In the genomic region with DNA sequence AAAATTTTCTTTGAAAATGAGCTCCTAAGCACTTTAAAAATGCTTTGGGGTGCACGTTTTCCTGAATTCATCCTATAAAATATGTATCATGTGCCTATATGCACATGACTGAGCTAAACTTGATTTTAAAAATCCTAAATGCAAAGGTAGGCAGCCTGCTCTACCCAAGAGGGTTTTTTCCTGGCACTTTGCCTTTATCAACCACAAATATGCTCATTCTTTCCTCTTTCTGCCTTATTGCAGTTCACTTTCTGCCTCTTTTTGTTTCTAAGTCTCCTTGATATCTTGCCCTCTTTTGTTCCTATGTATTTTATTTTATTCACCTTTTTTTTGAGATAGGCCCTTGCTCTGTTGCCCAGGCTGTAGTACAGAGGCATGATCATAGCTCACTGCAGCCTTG, we compare ENCODE assay signal across 27 cellular contexts.
DNase-seq lines count a peak whose midpoint lies in the region; FAIRE-seq and TF ChIP-seq lines count a peak whose summit lies in the region.
"Had no signal": no experiment of that assay in that cellular context is flagged by ENCODE, and none has a peak within 500 bp of the region (broad histone marks: within the 10 kb centered on the region; RNA-seq: fewer than 3 reads in every experiment).

No MANE protein-coding gene starts in this region.

- H4K20me1 ChIP-seq in mammary epithelial cell (ENCODE audit: insufficient read depth, low read length) (no peaks in the 10 kb centered on the region), astrocyte (ENCODE audit: insufficient read depth, low read length) (no peaks in the 10 kb centered on the region)

- TF ChIP-seq CTCF in MCF 10A (IDR thresholded peaks at IDR 0.05; ENCODE audit: unreplicated experiment): no peak
- TF ChIP-seq CTCF in mammary epithelial cell (conservative IDR thresholded peaks at IDR 0.05 in 1 of 2, IDR thresholded peaks at IDR 0.05 in 1 of 2; ENCODE audit: extremely low read depth in 1 of 2, insufficient read depth in 1 of 2, low read depth in 1 of 2, low read length in 2 of 2): no peak
- no peak for TF ChIP-seq CTCF in astrocyte (IDR thresholded peaks at IDR 0.05; ENCODE audit: insufficient read depth, low read depth, low read length)
- TF ChIP-seq CTCF in fibroblast of pulmonary artery (IDR thresholded peaks at IDR 0.05; ENCODE audit: low read length, missing control alignments): no peak

- no TSS peak for BruUV-seq in MCF 10A (replicated peaks; lab: Mats Ljungman, UMichigan)
- no TSS peak for BruUV-seq in mammary epithelial cell (replicated peaks; lab: Mats Ljungman, UMichigan)

- no peak overlapping the region for H2AFZ ChIP-seq in mammary epithelial cell (ENCODE audit: low read depth, low read length)
- H2AFZ ChIP-seq in astrocyte (ENCODE audit: low read depth, low read length): no peak overlapping the region

- H3K79me2 ChIP-seq in mammary epithelial cell (ENCODE audit: insufficient read depth, low read length) (no peaks in the 10 kb centered on the region), astrocyte (ENCODE audit: insufficient read depth, low read length) (no peaks in the 10 kb centered on the region)

- H3K4me2 ChIP-seq in mammary epithelial cell (ENCODE audit: insufficient read depth, low read depth, low read length) (no peak overlapping the region), astrocyte (ENCODE audit: low read length) (no peak overlapping the region)

- H3K27me3 Mint-ChIP-seq in MCF 10A (ENCODE audit: insufficient read depth, unreplicated experiment): no peaks in the 10 kb centered on the region
- H3K27me3 Mint-ChIP-seq in astrocyte (ENCODE audit: low read depth, unreplicated experiment): no peaks in the 10 kb centered on the region

- 11% methylated on average over 1 of the region's 1 CpG for WGBS in mammary epithelial cell (ENCODE audit: low coverage, missing lambda C conversion rate)

- H3K27ac Mint-ChIP-seq in MCF 10A (ENCODE audit: low read depth, unreplicated experiment) (peak overlapping the region; percentile 14), astrocyte (ENCODE audit: unreplicated experiment) (no peak overlapping the region)

- in situ Hi-C loops in mammary epithelial cell (cut with MboI; ENCODE audit: low sequenced_read_pairs in 2 of 2): no loop called here

- H3K9ac ChIP-seq in mammary epithelial cell (ENCODE audit: insufficient read depth, low read length) (no peak overlapping the region), astrocyte (ENCODE audit: low read length) (no peak overlapping the region)

- dilution Hi-C loops in mammary epithelial cell (cut with HindIII; ENCODE audit: low sequenced_read_pairs): no loop called here

- CTCF ChIA-PET in MCF 10A (lab: Yijun Ruan, JAX) (interaction anchor here (1.0 kb wide), 1 partner anchor 11 kb away, joined by 3 read pairs; no protein-coding TSS in a partner anchor), mammary epithelial cell (lab: Charles Lee; ENCODE audit: low non-redundant PET) (no interaction called here)

- H3K4me3 Mint-ChIP-seq in MCF 10A (ENCODE audit: unreplicated experiment) (no peak overlapping the region), astrocyte (ENCODE audit: unreplicated experiment) (no peak overlapping the region)

- no peak for FAIRE-seq in astrocyte (lab: Jason Lieb, UNC)
- FAIRE-seq: GM18507, H54, HTR-8/SVneo, K562 had no signal

- H3K9me3 Mint-ChIP-seq in MCF 10A (ENCODE audit: unreplicated experiment) (no peaks in the 10 kb centered on the region), astrocyte (ENCODE audit: unreplicated experiment) (no peaks in the 10 kb centered on the region)

- peak; percentile 5 for DNase-seq in MCF 10A (ENCODE audit: unreplicated experiment)
- no peak for DNase-seq in mammary epithelial cell
- DNase-seq in astrocyte (ENCODE audit: low read depth): peak; percentile 31
- DNase-seq in fibroblast of pulmonary artery (ENCODE audit: low read depth): peak; percentile 27
- no peak for DNase-seq in NCI-H82 (lab: John Stamatoyannopoulos, UW)
- no peak for DNase-seq in NAMALWA (ENCODE audit: low spot score)
- DNase-seq in stimulated activated naive CD4-positive, alpha-beta T cell (lab: John Stamatoyannopoulos, UW): no peak
- DNase-seq in NCI-H128 (lab: John Stamatoyannopoulos, UW; ENCODE audit: unreplicated experiment): no peak
- DNase-seq: 8988T, ACHN, DMS153, DND-41, Kasumi-1, MM.1S, NCI-H1048, NCI-H1417 treated with DMSO at 0.1 percent for 48 hours, NCI-H1694 treated with DMSO at 0.1 percent for 48 hours, NCI-H2081, NCI-H2227 treated with DMSO at 0.1 percent for 48 hours, NCI-H526 treated with DMSO at 0.1 percent for 48 hours, Right ventricle myocardium superior, RPMI8226 had no signal

- H3K36me3 ChIP-seq in mammary epithelial cell (ENCODE audit: insufficient read depth, low read length) (no peaks in the 10 kb centered on the region), astrocyte (ENCODE audit: insufficient read depth, low read length) (no peaks in the 10 kb centered on the region)
- H3K36me3 ChIP-seq: SJSA1 had no signal

- H3K36me3 Mint-ChIP-seq in MCF 10A (ENCODE audit: insufficient read depth, unreplicated experiment) (no peaks in the 10 kb centered on the region), astrocyte (ENCODE audit: low read depth, unreplicated experiment) (no peaks in the 10 kb centered on the region)

- H3K27ac ChIP-seq in mammary epithelial cell (ENCODE audit: insufficient read depth, low read depth, low read length) (no peak overlapping the region), astrocyte (ENCODE audit: low read depth, low read length) (no peak overlapping the region)
- H3K27ac ChIP-seq: SJSA1 had no signal

- POLR2A ChIA-PET in MCF 10A (lab: Yijun Ruan, JAX): interaction anchor here (0.6 kb wide), 1 partner anchor 100 kb away, joined by 3 read pairs; no protein-coding TSS in a partner anchor

- intact Hi-C loops in MCF 10A (cut with micrococcal nuclease): loop anchor here (1.0 kb wide), 1 partner anchor 442 kb away; no protein-coding TSS in a partner anchor
- intact Hi-C loops in mammary epithelial cell (cut with micrococcal nuclease): no loop called here

- peaks cover 5% of the 10 kb centered on the region for H3K4me1 Mint-ChIP-seq in MCF 10A (ENCODE audit: insufficient read depth, unreplicated experiment)
- peaks cover 3% of the 10 kb centered on the region for H3K4me1 Mint-ChIP-seq in astrocyte (ENCODE audit: low read depth, unreplicated experiment)

- H3K27me3 ChIP-seq in mammary epithelial cell (ENCODE audit: insufficient read depth, low read length): no peaks in the 10 kb centered on the region
- no peaks in the 10 kb centered on the region for H3K27me3 ChIP-seq in astrocyte (ENCODE audit: insufficient read depth, low read length)
- H3K27me3 ChIP-seq: SJSA1 had no signal

- peaks cover 4% of the 10 kb centered on the region for H3K4me1 ChIP-seq in mammary epithelial cell (ENCODE audit: insufficient read depth, low read length)
- H3K4me1 ChIP-seq in astrocyte (ENCODE audit: insufficient read depth, low read length): no peaks in the 10 kb centered on the region
- H3K4me1 ChIP-seq: SJSA1 had no signal

- H3K4me3 ChIP-seq in mammary epithelial cell (replicated peaks in 1 of 3; ENCODE audit: insufficient read depth in 1 of 3, low read depth in 2 of 3, low read length in 3 of 3) (no peak overlapping the region), astrocyte (ENCODE audit: insufficient read depth, low read depth, low read length) (no peak overlapping the region), fibroblast of pulmonary artery (replicated peaks; ENCODE audit: low read depth, low read length) (no peak overlapping the region)
- H3K4me3 ChIP-seq: K562, SJSA1 had no signal

- H3K9me3 ChIP-seq in mammary epithelial cell (replicated peaks; ENCODE audit: insufficient read depth, low read length) (no peaks in the 10 kb centered on the region), astrocyte (ENCODE audit: insufficient read depth, low read depth, low read length) (no peaks in the 10 kb centered on the region)
- H3K9me3 ChIP-seq: SJSA1 had no signal

Comparison
In these comparisons a context has a peak if more than half of its experiments do, and no peak if none do; other contexts are left out.
1. DNase-seq: peak in MCF 10A (single experiment), astrocyte (single experiment) and fibroblast of pulmonary artery (single experiment); none in mammary epithelial cell (single experiment), NCI-H82 (single experiment), NAMALWA (single experiment), stimulated activated naive CD4-positive, alpha-beta T cell (0 of 6) and NCI-H128 (single experiment).